ENCODE assay signal across 17 cellular contexts in genomic region chr2:112256654-112257053, GRCh38.
"Had no signal": no experiment of that assay in that cellular context is flagged by ENCODE, and none has a peak within 500 bp of the region (broad histone marks: within the 10 kb centered on the region; RNA-seq: fewer than 3 reads in every experiment).

No MANE protein-coding gene starts in this region.

- DNase-seq: activated CD4-positive, alpha-beta memory T cell treated with anti-CD3 and anti-CD28 coated beads for 36 hours; activated gamma-delta T cell; activated naive CD8-positive, alpha-beta T cell treated with anti-CD3 and anti-CD28 coated beads, Interleukin-2, amount 10 ng/mL, durations not matched to agents 7 days and 5 days; activated T-cell treated with anti-CD3 and anti-CD28 coated beads, Interleukin-2, amount 50 U/mL, for 48 hours; aorta; dorsolateral prefrontal cortex; foreskin fibroblast; left colon; mammary epithelial cell; mucosa of descending colon; naive thymus-derived CD8-positive, alpha-beta T cell; stimulated activated CD4-positive, alpha-beta T cell treated with anti-CD3 and anti-CD28 coated beads, Interleukin-4, amount 100 ng/mL, for 1 hour; stimulated activated CD8-positive, alpha-beta memory T cell treated with anti-CD3 and anti-CD28 coated beads, Interleukin-4, amount 100 ng/mL, for 48 hours; T-helper 2 cell; testis; upper lobe of right lung had no signal

- H3K36me3 ChIP-seq: esophagus muscularis mucosa, upper lobe of right lung had no signal

- H3K27ac ChIP-seq: esophagus muscularis mucosa, testis, upper lobe of right lung had no signal

- H3K9me3 ChIP-seq: esophagus muscularis mucosa, mucosa of descending colon, testis, upper lobe of right lung had no signal

- H3K4me3 ChIP-seq: dorsolateral prefrontal cortex, esophagus muscularis mucosa, mucosa of descending colon, testis, upper lobe of right lung had no signal

- ATAC-seq: left colon; mucosa of descending colon; naive thymus-derived CD8-positive, alpha-beta T cell; upper lobe of right lung had no signal

- H3K27me3 ChIP-seq: dorsolateral prefrontal cortex, esophagus muscularis mucosa, testis, upper lobe of right lung had no signal
